Comparison of ENCODE assay signal across 26 cellular contexts in genomic region chr5:171688696-171689495, GRCh38.
DNase-seq lines count a peak whose midpoint lies in the region; ATAC-seq and TF ChIP-seq lines count a peak whose summit lies in the region.
"Had no signal": no experiment of that assay in that cellular context is flagged by ENCODE, and none has a peak within 500 bp of the region (broad histone marks: within the 10 kb centered on the region; RNA-seq: fewer than 3 reads in every experiment).

No MANE protein-coding gene starts in this region.

- no peaks in the 10 kb centered on the region for H3K9me3 Mint-ChIP-seq in type B pancreatic cell
- H3K9me3 Mint-ChIP-seq: activated naive CD4-positive, alpha-beta T cell treated with anti-CD3 and anti-CD28 coated beads, Interleukin-2, amount 50 U/mL, for 72 hours; H9; immature natural killer cell had no signal

- CTCF ChIA-PET in GM10248 (lab: Yijun Ruan, JAX) = no interaction called here

- H3K4me3 Mint-ChIP-seq in type B pancreatic cell = no peak overlapping the region
- H3K4me3 Mint-ChIP-seq: activated CD4-positive, alpha-beta T cell treated with anti-CD3 and anti-CD28 coated beads for 36 hours; H9; immature natural killer cell had no signal

- peaks cover 12% of the 10 kb centered on the region for H3K27me3 Mint-ChIP-seq in type B pancreatic cell

- POLR2A ChIA-PET in GM10248 (lab: Yijun Ruan, JAX) = no interaction called here

- peak; percentile 25 for DNase-seq in left cardiac atrium
- DNase-seq in Right ventricle myocardium inferior (ENCODE audit: missing footprints) = no peak
- DNase-seq in NCI-H524 treated with DMSO at 0.1 percent for 48 hours (lab: John Stamatoyannopoulos, UW) = peak; percentile 74
- DNase-seq in foreskin melanocyte = peak; percentile 98
- peak; percentile 40 for DNase-seq in type B pancreatic cell (ENCODE audit: extremely low spot score, unreplicated experiment)
- DNase-seq in GM10248 (ENCODE audit: extremely low spot score) = no peak
- DNase-seq: activated CD4-positive, alpha-beta T cell treated with anti-CD3 and anti-CD28 coated beads for 36 hours; activated effector memory CD4-positive, alpha-beta T cell treated with Interleukin-2 at 50 U/mL for 16 hours; DMS79; GDM1; H9; immature natural killer cell; left colon; mesenchymal stem cell; NCI-H1048; NCI-H1694; NCI-H345; OCI-M1; pancreas; retina; spleen; stimulated activated CD4-positive, alpha-beta T cell treated with anti-CD3 and anti-CD28 coated beads, Interleukin-2, amount 100 ng/mL, for 24 hours; stimulated activated naive CD8-positive, alpha-beta T cell treated with anti-CD3 and anti-CD28 coated beads, Interleukin-15, Interleukin-2, amounts not matched to agents 100 U/mL and 50 U/mL, for 24 hours had no signal

- intact Hi-C loops in left cardiac atrium (cut with DNase I) (no loop called here), Right ventricle myocardium inferior (cut with DNase I) (no loop called here)

- H3K27ac Mint-ChIP-seq in type B pancreatic cell = no peak overlapping the region
- H3K27ac Mint-ChIP-seq: activated CD4-positive, alpha-beta T cell treated with anti-CD3 and anti-CD28 coated beads for 36 hours; activated naive CD4-positive, alpha-beta T cell treated with anti-CD3 and anti-CD28 coated beads, Interleukin-2, amount 50 U/mL, for 72 hours; H9; immature natural killer cell had no signal

- ATAC-seq in left cardiac atrium (peak in 1 of 2 donors; percentile 27), Right ventricle myocardium inferior (no peak), HG03159 (IDR thresholded peaks at IDR 0.05; ENCODE audit: unreplicated experiment) (no peak), HG03432 (IDR thresholded peaks at IDR 0.05; ENCODE audit: unreplicated experiment) (no peak)
- ATAC-seq: activated CD4-positive, alpha-beta T cell treated with anti-CD3 and anti-CD28 coated beads for 36 hours; activated naive CD4-positive, alpha-beta T cell treated with anti-CD3 and anti-CD28 coated beads, Interleukin-2, amount 50 U/mL, for 72 hours; left colon; pancreas; stimulated activated naive CD8-positive, alpha-beta T cell treated with anti-CD3 and anti-CD28 coated beads, Interleukin-15, Interleukin-2, amounts not matched to agents 100 U/mL and 50 U/mL, for 24 hours had no signal

- no peaks in the 10 kb centered on the region for H3K4me1 Mint-ChIP-seq in type B pancreatic cell (ENCODE audit: unreplicated experiment)
- H3K4me1 Mint-ChIP-seq: activated CD4-positive, alpha-beta T cell treated with anti-CD3 and anti-CD28 coated beads for 36 hours; immature natural killer cell had no signal

- no peak for TF ChIP-seq CTCF in type B pancreatic cell (conservative IDR thresholded peaks at IDR 0.05)
- TF ChIP-seq CTCF in GM10248 (IDR thresholded peaks at IDR 0.05; ENCODE audit: control extremely low read depth, extremely low read depth, low read depth, missing control alignments) = no peak

- H3K36me3 Mint-ChIP-seq in type B pancreatic cell = no peaks in the 10 kb centered on the region
- H3K36me3 Mint-ChIP-seq: activated naive CD4-positive, alpha-beta T cell treated with anti-CD3 and anti-CD28 coated beads, Interleukin-2, amount 50 U/mL, for 72 hours; immature natural killer cell had no signal

Comparison
In these comparisons a context has a peak if more than half of its experiments do, and no peak if none do; other contexts are left out.
1. DNase-seq: peak in left cardiac atrium (single experiment), NCI-H524 treated with DMSO at 0.1 percent for 48 hours (single experiment), foreskin melanocyte (single experiment) and type B pancreatic cell (single experiment); none in Right ventricle myocardium inferior (single experiment) and GM10248 (single experiment).